In genomic region chr11:94169930-94170329, GRCh38 we compare ENCODE assay signal across 23 cellular contexts.
"Had no signal": no experiment of that assay in that cellular context is flagged by ENCODE, and none has a peak within 500 bp of the region (broad histone marks: within the 10 kb centered on the region; RNA-seq: fewer than 3 reads in every experiment).

No MANE protein-coding gene starts in this region.

- H3K27ac ChIP-seq: coronary artery, dorsolateral prefrontal cortex, esophagus squamous epithelium, gastrocnemius medialis, heart right ventricle, left lung, lower lobe of right lung had no signal

- H3K4me3 ChIP-seq: coronary artery, dorsolateral prefrontal cortex, esophagus squamous epithelium, gastrocnemius medialis, heart right ventricle, left lung, lower lobe of right lung had no signal

- H3K4me1 ChIP-seq: gastrocnemius medialis, left lung, lower lobe of right lung had no signal

- DNase-seq: dermis blood vessel endothelial cell; dorsolateral prefrontal cortex; effector CD4-positive, alpha-beta T cell; effector memory CD4-positive, alpha-beta T cell; esophagus squamous epithelium; foreskin fibroblast; foreskin melanocyte; gastrocnemius medialis; glutamatergic neuron; head of caudate nucleus; heart right ventricle; hippocampal formation; left cardiac atrium; left lung; left ventricle myocardium superior; lower lobe of right lung; mesenchymal stem cell; midbrain had no signal

- H3K9me3 ChIP-seq: esophagus squamous epithelium, gastrocnemius medialis, left lung, lower lobe of right lung had no signal

- H3K36me3 ChIP-seq: esophagus squamous epithelium, gastrocnemius medialis, heart right ventricle, left lung, lower lobe of right lung had no signal

- FAIRE-seq: colon, endothelial cell of umbilical vein, islet of Langerhans, keratinocyte had no signal

- H3K27me3 ChIP-seq: dorsolateral prefrontal cortex, esophagus squamous epithelium, gastrocnemius medialis, heart right ventricle, left lung had no signal

- ATAC-seq: gastrocnemius medialis, heart right ventricle, left cardiac atrium, left lung, left ventricle myocardium superior, lower lobe of right lung had no signal
